ENCODE assay signal across 12 cellular contexts in the genomic region with DNA sequence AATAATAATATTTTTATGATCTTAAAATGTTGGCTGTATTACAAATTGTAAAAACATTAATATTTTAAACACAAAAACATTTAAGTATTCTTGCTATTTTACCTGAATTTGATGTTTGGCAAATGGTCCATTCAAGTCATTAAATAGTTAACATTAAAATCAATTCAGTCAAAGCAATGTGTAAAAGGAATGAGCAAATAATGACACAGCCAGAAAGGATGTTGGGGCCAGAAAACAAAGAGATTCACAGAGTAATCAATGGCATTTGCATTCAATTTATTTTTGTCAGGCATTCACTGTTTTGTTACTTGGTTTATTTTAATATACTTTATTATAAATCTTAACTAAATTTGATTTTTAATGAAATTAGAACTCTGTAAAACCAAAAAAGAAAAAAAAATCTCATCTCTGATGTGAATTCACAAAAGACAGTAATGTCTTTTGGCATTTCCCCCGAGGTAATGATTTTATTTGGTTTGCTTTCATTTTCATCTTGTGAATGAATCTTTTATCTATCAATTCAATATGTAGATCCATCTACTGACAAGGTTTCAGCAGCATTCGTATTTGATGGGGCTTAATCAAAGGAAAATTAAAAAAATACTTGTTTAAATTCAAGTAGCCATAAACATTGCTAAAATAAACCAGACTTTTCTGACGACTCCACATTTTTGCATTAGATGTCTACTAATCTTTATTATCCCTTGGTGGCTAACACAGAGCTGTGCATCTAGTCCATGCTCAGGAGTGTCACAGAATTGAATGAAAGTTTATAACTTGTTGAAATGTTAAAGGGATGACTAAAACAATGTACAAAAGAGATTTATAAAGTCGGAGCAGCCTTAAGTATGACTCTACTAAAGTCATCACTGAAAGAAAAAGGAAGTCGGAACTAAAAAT.
A peak's percentile ranks its signal among the peaks of the same experiment; 100 is the strongest.
DNase-seq lines count a peak whose midpoint lies in the region; ATAC-seq, FAIRE-seq and TF ChIP-seq lines count a peak whose summit lies in the region.
"Had no signal": no experiment of that assay in that cellular context is flagged by ENCODE, and none has a peak within 500 bp of the region (broad histone marks: within the 10 kb centered on the region; RNA-seq: fewer than 3 reads in every experiment).

No MANE protein-coding gene starts in this region.

- H3K36me3 Mint-ChIP-seq in GM23338 (ENCODE audit: low read depth), result 0 out of 3 replicates have a peak, but pooled peaks cover 4% of the 10 kb centered on the region
- H3K36me3 Mint-ChIP-seq: memory B cell, T-cell had no signal

- no peak for ATAC-seq in GM23338
- ATAC-seq in gastrocnemius medialis, result no peak
- ATAC-seq in GM21381 (IDR thresholded peaks at IDR 0.05; ENCODE audit: unreplicated experiment), result no peak
- ATAC-seq in GM21528 (IDR thresholded peaks at IDR 0.05; ENCODE audit: low FRiP score, unreplicated experiment), result no peak
- ATAC-seq: T-cell had no signal

- in situ Hi-C loops in gastrocnemius medialis (cut with MboI; ENCODE audit: low sequenced_read_pairs in 4 of 4), result no loop called here

- no peaks in the 10 kb centered on the region for H4K20me1 ChIP-seq in GM23338 (replicated peaks; ENCODE audit: insufficient read depth)

- no peak overlapping the region for H3K4me3 Mint-ChIP-seq in GM23338
- H3K4me3 Mint-ChIP-seq: memory B cell, T-cell had no signal

- H3K4me1 Mint-ChIP-seq in GM23338, result peaks cover 31% of the 10 kb centered on the region
- H3K4me1 Mint-ChIP-seq: memory B cell had no signal

- H3K9me3 Mint-ChIP-seq in GM23338, result no peaks in the 10 kb centered on the region
- H3K9me3 Mint-ChIP-seq: memory B cell, T-cell had no signal

- TF ChIP-seq CTCF in GM23338 (conservative IDR thresholded peaks at IDR 0.05; ENCODE audit: low read depth in 2 of 2), result no peak
- no peak for TF ChIP-seq CTCF in epithelial cell of esophagus (IDR thresholded peaks at IDR 0.05; ENCODE audit: insufficient read depth, low read depth, low read length, missing control alignments)
- TF ChIP-seq CTCF in gastrocnemius medialis (IDR thresholded peaks at IDR 0.05 in 4 of 5, conservative IDR thresholded peaks at IDR 0.05 in 1 of 5), result no peak
- TF ChIP-seq CTCF in kidney (IDR thresholded peaks at IDR 0.05; ENCODE audit: borderline replicate concordance, extremely low read depth, insufficient read depth), result no peak

- peak; percentile 13 for DNase-seq in GM23338 (ENCODE audit: low spot score)
- DNase-seq in RKO (ENCODE audit: low spot score), result peak; percentile 32
- DNase-seq in epithelial cell of esophagus (ENCODE audit: low read depth), result peak; percentile 9
- no peak for DNase-seq in gastrocnemius medialis
- no peak for DNase-seq in kidney
- no peak for DNase-seq in HuH-7 (ENCODE audit: low spot score)
- DNase-seq: NCI-H1048, T-cell had no signal

- H3F3A ChIP-seq in GM23338 (replicated peaks; ENCODE audit: low read depth), result no peaks in the 10 kb centered on the region

- TF ChIP-seq POLR2A in gastrocnemius medialis (IDR thresholded peaks at IDR 0.05), result no peak

- intact Hi-C loops in gastrocnemius medialis (cut with DNase I; ENCODE audit: low total_unique reads) (no loop called here), kidney (cut with DNase I) (no loop called here)

- no peaks in the 10 kb centered on the region for H3K9me3 ChIP-seq in gastrocnemius medialis
- H3K9me3 ChIP-seq in kidney (ENCODE audit: control insufficient read depth in 1 of 2, low read length in 2 of 2), result no peaks in the 10 kb centered on the region

- no peaks in the 10 kb centered on the region for H3K27me3 Mint-ChIP-seq in GM23338 (ENCODE audit: insufficient read depth, low read depth, poor library complexity)
- H3K27me3 Mint-ChIP-seq: memory B cell, T-cell had no signal

- no peak overlapping the region for H3K4me3 ChIP-seq in GM23338
- H3K4me3 ChIP-seq in epithelial cell of esophagus (ENCODE audit: low read length), result no peak overlapping the region
- peak overlapping the region; percentile 5 to 38 (median 34) for H3K4me3 ChIP-seq in gastrocnemius medialis
- peak overlapping the region in 1 of 2 donors; percentile 6 for H3K4me3 ChIP-seq in kidney (ENCODE audit: low read length in 2 of 2)

- H2AFZ ChIP-seq in GM23338, result no peak overlapping the region

- H3K27ac Mint-ChIP-seq in GM23338, result peak overlapping the region; percentile 89
- H3K27ac Mint-ChIP-seq: memory B cell, T-cell had no signal

- no peaks in the 10 kb centered on the region for H3K9me2 ChIP-seq in GM23338 (ENCODE audit: insufficient read depth)

- H3K9ac ChIP-seq in kidney (ENCODE audit: low read length in 2 of 2), result no peak overlapping the region

- no peak for FAIRE-seq in kidney (lab: Jason Lieb, UNC)

- no peaks in the 10 kb centered on the region for H3K27me3 ChIP-seq in GM23338 (ENCODE audit: insufficient read depth)
- H3K27me3 ChIP-seq in gastrocnemius medialis, result no peaks in the 10 kb centered on the region

- H3K79me2 ChIP-seq in GM23338 (replicated peaks; ENCODE audit: insufficient read depth), result no peaks in the 10 kb centered on the region

- H3K36me3 ChIP-seq in GM23338 (ENCODE audit: insufficient read depth) (no peaks in the 10 kb centered on the region; the same call in 1 of the 2 replicates), gastrocnemius medialis (no peaks in the 10 kb centered on the region), kidney (ENCODE audit: control insufficient read depth in 1 of 2, insufficient read depth in 2 of 2, low read length in 2 of 2) (no peaks in the 10 kb centered on the region)

- H3K27ac ChIP-seq in GM23338 (ENCODE audit: low read depth) (peak overlapping the region; percentile 45; the same call in 1 of the 2 replicates), gastrocnemius medialis (no peak overlapping the region), kidney (ENCODE audit: low read depth in 2 of 2, low read length in 2 of 2) (no peak overlapping the region)
- H3K27ac ChIP-seq: epithelial cell of prostate had no signal

- H3K4me1 ChIP-seq in GM23338 (ENCODE audit: insufficient read depth) (peaks cover 25% of the 10 kb centered on the region), gastrocnemius medialis (peaks cover 0 to 4% of the 10 kb centered on the region in 2 donors), kidney (ENCODE audit: control insufficient read depth in 1 of 2, insufficient read depth in 1 of 2, low read depth in 1 of 2, low read length in 2 of 2) (no peaks in the 10 kb centered on the region)

- 0 out of 2 replicates have a peak overlapping the region, but pooled peaks have one; percentile 12 for H3K4me2 ChIP-seq in GM23338

TF ChIP-seq in GM23338, 12 proteins besides CTCF, POLR2A, EP300 and RAD21:
- TF ChIP-seq JUNB (IDR thresholded peaks at IDR 0.05; ENCODE audit: unreplicated experiment) (no peak), CREB1 (CRISPR knock-in tag; IDR thresholded peaks at IDR 0.05; ENCODE audit: low read depth) (no peak), POLR2AphosphoS5 (IDR thresholded peaks at IDR 0.05; ENCODE audit: low read depth) (no peak), EZH2phosphoT487 (IDR thresholded peaks at IDR 0.05; ENCODE audit: unreplicated experiment) (no peak), NANOG (IDR thresholded peaks at IDR 0.05; ENCODE audit: borderline replicate concordance) (no peak), EZH2 (IDR thresholded peaks at IDR 0.05; ENCODE audit: low read depth, unreplicated experiment) (no peak), STAT1 (IDR thresholded peaks at IDR 0.05; ENCODE audit: unreplicated experiment) (no peak)

Comparison
In these comparisons a context has a peak if more than half of its experiments do, and no peak if none do; other contexts are left out.
1. DNase-seq: peak in GM23338 (single experiment), RKO (single experiment) and epithelial cell of esophagus (single experiment); none in gastrocnemius medialis (0 of 2), kidney (single experiment) and HuH-7 (single experiment).
2. H3K4me3 ChIP-seq: peak in gastrocnemius medialis (4 of 4); none in GM23338 (single experiment) and epithelial cell of esophagus (single experiment).